In the genomic region with DNA sequence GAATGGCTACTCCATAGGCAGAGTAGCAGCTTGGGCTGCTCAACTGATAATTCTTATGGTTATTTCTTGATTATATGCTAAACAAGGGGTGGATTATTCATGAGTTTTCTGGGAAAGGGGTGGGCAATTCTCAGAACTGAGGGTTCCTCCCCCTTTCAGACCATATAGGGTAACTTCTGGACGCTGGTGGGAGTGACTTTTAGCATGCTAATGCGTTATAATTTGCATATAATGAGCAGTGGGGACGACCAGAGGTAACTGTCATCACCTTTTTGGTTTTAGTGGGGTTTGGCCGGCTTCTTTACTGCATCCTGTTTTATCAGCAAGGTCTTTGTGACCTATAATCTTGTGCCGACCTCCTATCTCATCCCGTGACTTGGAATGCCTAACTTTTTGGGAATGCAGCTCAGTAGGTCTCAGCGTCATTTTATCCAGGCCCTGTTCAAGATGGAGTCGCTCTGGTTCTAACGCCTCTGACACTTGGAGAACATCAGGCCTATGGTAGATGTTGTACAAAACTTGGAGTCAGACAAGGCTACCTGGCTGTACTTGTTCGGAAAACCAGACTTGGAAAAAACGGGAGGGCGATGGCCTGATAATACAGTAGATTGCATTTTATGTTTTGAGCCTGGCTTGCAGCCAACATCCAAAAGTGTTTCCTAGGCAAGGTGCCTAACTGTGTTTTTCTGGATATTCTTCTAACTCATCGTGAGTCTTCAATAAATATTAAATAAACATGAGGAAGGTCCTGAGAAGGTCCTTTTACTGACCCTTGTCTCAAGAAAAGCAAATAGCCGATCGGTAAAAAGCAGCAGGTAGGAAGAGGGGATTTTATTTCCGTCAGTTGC, we compare ENCODE assay signal across 14 cellular contexts. TPM values are rescaled to one million over a fixed set of nuclear protein-coding genes. Genes with fewer than 3 reads are reported as not detected.
A peak's percentile ranks its signal among the peaks of the same experiment; 100 is the strongest.
DNase-seq lines count a peak whose midpoint lies in the region; ATAC-seq, FAIRE-seq and TF ChIP-seq lines count a peak whose summit lies in the region.
"Had no signal": no experiment of that assay in that cellular context is flagged by ENCODE, and none has a peak within 500 bp of the region (broad histone marks: within the 10 kb centered on the region; RNA-seq: fewer than 3 reads in every experiment).

No MANE protein-coding gene starts in this region.

- H3K4me1 ChIP-seq in HepG2 (ENCODE audit: insufficient read depth, low read length) (peaks cover 32% of the 10 kb centered on the region), right lobe of liver (peaks cover 0 to 11% (median 0%) of the 10 kb centered on the region in 4 donors)

- peak overlapping the region; percentile 74 for H3K4me2 ChIP-seq in HepG2 (ENCODE audit: low read depth, low read length)

- no peaks in the 10 kb centered on the region for H3K9me3 Mint-ChIP-seq in activated B cell treated with CpG ODN at 0.5 μM for 24 hours
- no peaks in the 10 kb centered on the region for H3K9me3 Mint-ChIP-seq in natural killer cell

- TF ChIP-seq POLR2A in HepG2 (IDR thresholded peaks at IDR 0.05; ENCODE audit: insufficient read depth in 1 of 2, low read depth in 2 of 2, low read length in 2 of 2) = no peak
- TF ChIP-seq POLR2A in right lobe of liver (IDR thresholded peaks at IDR 0.05) = no peak

- no peak overlapping the region for H3K9ac ChIP-seq in HepG2 (ENCODE audit: insufficient read depth, low read depth, low read length)

- H3K4me1 Mint-ChIP-seq in activated B cell treated with CpG ODN at 0.5 μM for 24 hours (peaks cover 30% of the 10 kb centered on the region), natural killer cell (peaks cover 20 to 33% of the 10 kb centered on the region in 2 donors)

- H3K27ac ChIP-seq in HepG2 (ENCODE audit: extremely low read length, insufficient read depth, low read length) (no peak overlapping the region), right lobe of liver (no peak overlapping the region)

- DNase-seq in HepG2 (ENCODE audit: low spot score) (no peak), right lobe of liver (no peak), activated B cell treated with CpG ODN at 0.5 μM for 24 hours (no peak), natural killer cell (no peak), SW480 (ENCODE audit: low spot score) (no peak), SKM-1 (lab: John Stamatoyannopoulos, UW; ENCODE audit: unreplicated experiment) (no peak)
- no peak for DNase-seq in activated effector memory CD4-positive, alpha-beta T cell treated with anti-CD3 and anti-CD28 coated beads, Interleukin-2, amount 50 U/mL, for 16 hours
- DNase-seq: activated CD4-positive, alpha-beta T cell treated with anti-CD3 and anti-CD28 coated beads, Interleukin-2, amount 50 U/mL, for 48 hours; activated gamma-delta T cell; DMS153; NCI-H2081 treated with DMSO at 0.1 percent for 48 hours; stimulated activated CD4-positive, alpha-beta T cell treated with anti-CD3 and anti-CD28 coated beads, Interleukin-12 subunit alpha, Interleukin-12 subunit beta, amount 100 ng/mL, for 4 hours; T-helper 9 cell had no signal

- H3K36me3 ChIP-seq in HepG2 (replicated peaks in 1 of 2; ENCODE audit: control insufficient read depth in 1 of 2, insufficient read depth in 2 of 2, low read length in 2 of 2) (no peaks in the 10 kb centered on the region), right lobe of liver (no peaks in the 10 kb centered on the region)

- no peak for TF ChIP-seq RAD21 in HepG2 (CRISPR knock-in tag; IDR thresholded peaks at IDR 0.05)

- H3K79me2 ChIP-seq in HepG2 (ENCODE audit: insufficient read depth, low read length) = no peaks in the 10 kb centered on the region

- no peaks in the 10 kb centered on the region for H3K9me3 ChIP-seq in HepG2 (ENCODE audit: low read length)
- no peaks in the 10 kb centered on the region for H3K9me3 ChIP-seq in right lobe of liver

- H3K27ac Mint-ChIP-seq in activated B cell treated with CpG ODN at 0.5 μM for 24 hours (peak overlapping the region; percentile 24), natural killer cell (peak overlapping the region in 1 of 2 donors; percentile 92)

- in situ Hi-C loops in HepG2 (cut with HindIII; ENCODE audit: extremely low pct_ligation_motif_present, low pct_unique_long_range_greater_than_20kb) = no loop called here

- TF ChIP-seq CTCF in HepG2 (CRISPR knock-in tag; IDR thresholded peaks at IDR 0.05) (no peak), right lobe of liver (IDR thresholded peaks at IDR 0.05) (no peak), activated B cell treated with CpG ODN at 0.5 μM for 24 hours (IDR thresholded peaks at IDR 0.05) (no peak), natural killer cell (IDR thresholded peaks at IDR 0.05) (no peak)

- H3K36me3 Mint-ChIP-seq in activated B cell treated with CpG ODN at 0.5 μM for 24 hours (ENCODE audit: low read depth) (peaks cover 2% of the 10 kb centered on the region), natural killer cell (no peaks in the 10 kb centered on the region)

- H3K4me3 Mint-ChIP-seq in activated B cell treated with CpG ODN at 0.5 μM for 24 hours (no peak overlapping the region), natural killer cell (peak overlapping the region; percentile 50)

- H2AFZ ChIP-seq in HepG2 (ENCODE audit: low read length) = no peak overlapping the region

- no TSS peak for BruUV-seq in HepG2 (replicated peaks; lab: Mats Ljungman, UMichigan)

- 14% methylated on average over 9 of the region's 16 CpGs for WGBS in HepG2 (ENCODE audit: low lambda C conversion rate)
- 72% methylated on average over 16 of the region's 16 CpGs for WGBS in right lobe of liver (ENCODE audit: insufficient coverage, low coverage, low lambda C conversion rate, missing lambda C conversion rate)

- CTCF ChIA-PET in HepG2 (lab: Yijun Ruan, JAX; ENCODE audit: low intra/inter-chr PET ratio, low total read pairs) (no interaction called here), activated B cell treated with CpG ODN at 0.5 μM for 24 hours (lab: Charles Lee) (no interaction called here)

- no peak for FAIRE-seq in HepG2 (lab: Jason Lieb, UNC)

- POLR2A ChIA-PET in HepG2 (lab: Yijun Ruan, JAX) = no interaction called here
- POLR2A ChIA-PET in activated B cell treated with CpG ODN at 0.5 μM for 24 hours (lab: Charles Lee) = interaction anchor here (2.5 kb wide), 1 partner anchor 464 kb away, joined by 6 read pairs; a partner anchor contains a TSS

- TF ChIP-seq EP300 in HepG2 (IDR thresholded peaks at IDR 0.05; ENCODE audit: low read depth in 2 of 2, low read length in 2 of 2) (no peak), HepG2 (CRISPR knock-in tag; IDR thresholded peaks at IDR 0.05; ENCODE audit: borderline replicate concordance) (no peak)

- intact Hi-C loops in HepG2 (cut with micrococcal nuclease; ENCODE audit: unreplicated experiment) = no loop called here
- intact Hi-C loops in right lobe of liver (cut with DNase I) = no loop called here
- intact Hi-C loops in activated B cell treated with CpG ODN at 0.5 μM for 24 hours (cut with micrococcal nuclease) = loop anchor here (5.0 to 10.0 kb wide), 2 partner anchors 296 to 514 kb away; no protein-coding TSS in a partner anchor
- intact Hi-C loops in natural killer cell (cut with micrococcal nuclease) = loop anchor here (10.0 kb wide), 1 partner anchor 466 kb away; a partner anchor contains a TSS

- H3K27me3 Mint-ChIP-seq in activated B cell treated with CpG ODN at 0.5 μM for 24 hours (no peaks in the 10 kb centered on the region), natural killer cell (ENCODE audit: low read depth in 2 of 2) (no peaks in the 10 kb centered on the region)

- no peaks in the 10 kb centered on the region for H4K20me1 ChIP-seq in HepG2 (ENCODE audit: insufficient read depth, low read length)

- no peak for ATAC-seq in HepG2
- ATAC-seq in right lobe of liver = no peak
- no peak for ATAC-seq in activated B cell treated with CpG ODN at 0.5 μM for 24 hours (ENCODE audit: low read depth)
- ATAC-seq in natural killer cell = no peak
- no peak for ATAC-seq in HG02973 (IDR thresholded peaks at IDR 0.05; ENCODE audit: unreplicated experiment)

- H3K4me3 ChIP-seq in HepG2 (replicated peaks in 1 of 3; ENCODE audit: insufficient read depth in 1 of 3, low read depth in 2 of 3, low read length in 3 of 3) (no peak overlapping the region), right lobe of liver (no peak overlapping the region)

- H3K27me3 ChIP-seq in HepG2 (ENCODE audit: control insufficient read depth in 1 of 2, insufficient read depth in 2 of 2, low read length in 2 of 2) (no peaks in the 10 kb centered on the region), right lobe of liver (no peaks in the 10 kb centered on the region)

TF ChIP-seq in HepG2, 621 proteins besides CTCF, POLR2A, EP300 and RAD21 (continues in another document):
- TF ChIP-seq ZNF44 (CRISPR knock-in tag; IDR thresholded peaks at IDR 0.05) = no peak
- TF ChIP-seq HDAC1 (CRISPR knock-in tag; IDR thresholded peaks at IDR 0.05) = no peak
- TF ChIP-seq NCOA1 (CRISPR knock-in tag; IDR thresholded peaks at IDR 0.05) = no peak
- TF ChIP-seq PAF1 (CRISPR knock-in tag; IDR thresholded peaks at IDR 0.05) = no peak
- no peak for TF ChIP-seq NR3C1 (CRISPR knock-in tag; IDR thresholded peaks at IDR 0.05)
- no peak for TF ChIP-seq ZNF780A (CRISPR knock-in tag; IDR thresholded peaks at IDR 0.05)

RNA-seq across cellular contexts. Expression of a gene that starts 1.8 kb away (rescaled TPM):
- 9.8 and 13.2 TPM in 2 replicates for total RNA-seq in HepG2 (2016; rRNA removed; fragmentation: Illumina TruSeq; extraction: Trizol)
- 2.0 and 2.5 TPM in 2 replicates for total RNA-seq in HepG2 (2016; cell fraction: cytosol; rRNA removed; fragmentation: Illumina TruSeq; extraction: Trizol; ENCODE audit: low read depth)
- total RNA-seq in HepG2 (2016; cell fraction: insoluble cytoplasmic fraction; rRNA removed; fragmentation: Illumina TruSeq; extraction: Trizol) = 8.8 and 14.0 TPM in 2 replicates
- total RNA-seq in HepG2 (2016; cell fraction: membrane; rRNA removed; fragmentation: Illumina TruSeq; extraction: Trizol) = 6.5 and 8.8 TPM in 2 replicates
- total RNA-seq in HepG2 (2016; cell fraction: nucleus; rRNA removed; fragmentation: Illumina TruSeq; extraction: Trizol) = 9.7 and 14.6 TPM in 2 replicates
- polyA plus RNA-seq in HepG2 (2011; rRNA removed) = 3.8 and 5.8 TPM in 2 replicates
- 2.7 and 3.8 TPM in 2 replicates for polyA plus RNA-seq in HepG2 (2011; cell fraction: cytosol; rRNA removed)
- 6.6 and 7.7 TPM in 2 replicates for polyA plus RNA-seq in HepG2 (2011; cell fraction: nucleus; rRNA removed)
- 4.5 and 4.8 TPM in 2 replicates for polyA plus RNA-seq in HepG2 (2012)
- 1.1 and 1.5 TPM in 2 replicates for polyA plus RNA-seq in HepG2 (2016; cell fraction: cytosol; fragmentation: Illumina TruSeq; extraction: Trizol; ENCODE audit: low read depth)
- 7.5 and 7.8 TPM in 2 replicates for polyA plus RNA-seq in HepG2 (2016; cell fraction: insoluble cytoplasmic fraction; fragmentation: Illumina TruSeq; extraction: Trizol; ENCODE audit: low read depth)
- polyA plus RNA-seq in HepG2 (2016; cell fraction: membrane; fragmentation: Illumina TruSeq; extraction: Trizol; ENCODE audit: low read depth) = 3.8 and 4.5 TPM in 2 replicates
- 12.3 and 13.1 TPM in 2 replicates for polyA plus RNA-seq in HepG2 (2016; cell fraction: nucleus; fragmentation: Illumina TruSeq; extraction: Trizol; ENCODE audit: insufficient read depth, low read depth)
- 7.6 and 32.6 TPM in 2 replicates for polyA minus RNA-seq in HepG2 (2011; rRNA and poly(A)+ RNA removed; ENCODE audit: low replicate concordance)
- 2.6 and 6.2 TPM in 2 replicates for polyA minus RNA-seq in HepG2 (2011; cell fraction: cytosol; rRNA and poly(A)+ RNA removed)
- 7.3 and 9.2 TPM in 2 replicates for polyA minus RNA-seq in HepG2 (2011; cell fraction: nucleus; rRNA and poly(A)+ RNA removed)
- total RNA-seq in right lobe of liver = 1 to 10 TPM; 1.3 to 7.9 (median 2.8) TPM
- total RNA-seq in activated B cell treated with CpG ODN at 0.5 μM for 24 hours = 20.4 and 21.8 TPM in 2 replicates
- 10 to 100 TPM; 18.9 to 80.6 (median 30.6) TPM for total RNA-seq in natural killer cell

Comparison
In these comparisons a context has a peak if more than half of its experiments do, and no peak if none do; other contexts are left out.
1. intact Hi-C loops: an anchor here in activated B cell treated with CpG ODN at 0.5 μM for 24 hours (5.0 to 10.0 kb wide) and natural killer cell (10.0 kb wide); none called in HepG2 and right lobe of liver.